ENCODE assay signal across 8 cellular contexts in genomic region chr21:43790053-43790524, GRCh38. TPM values are rescaled to one million over a fixed set of nuclear protein-coding genes. Genes with fewer than 3 reads are reported as not detected.
DNase-seq lines count a peak whose midpoint lies in the region; ATAC-seq and TF ChIP-seq lines count a peak whose summit lies in the region.

No MANE protein-coding gene starts in this region.

- CTCF ChIA-PET in activated CD8-positive, alpha-beta T cell treated with anti-CD3 and anti-CD28 coated beads for 36 hours (lab: Charles Lee): interaction anchor here (0.6 to 2.3 kb wide), 15 partner anchors 10 to 293 kb away, joined by 3 to 7 read pairs (median 3); no protein-coding TSS in a partner anchor

- H3K27ac Mint-ChIP-seq in activated CD8-positive, alpha-beta T cell treated with anti-CD3 and anti-CD28 coated beads for 36 hours: peak overlapping the region; percentile 95
- peak overlapping the region; percentile 89 for H3K27ac Mint-ChIP-seq in stimulated activated memory B cell treated with anti-CD40 and anti-IgM and Interleukin-4, amounts not matched to agents 10 μg/mL and 1 μg/mL and 100 μg/mL, for 72 hours

- H3K4me3 Mint-ChIP-seq in activated CD8-positive, alpha-beta T cell treated with anti-CD3 and anti-CD28 coated beads for 36 hours: peak overlapping the region; percentile 97
- peak overlapping the region; percentile 97 for H3K4me3 Mint-ChIP-seq in stimulated activated memory B cell treated with anti-CD40 and anti-IgM and Interleukin-4, amounts not matched to agents 10 μg/mL and 1 μg/mL and 100 μg/mL, for 72 hours

- H3K36me3 ChIP-seq in iPS DF 6.9 (ENCODE audit: control insufficient read depth, insufficient read depth, low read length): peaks cover 29% of the 10 kb centered on the region

- no peaks in the 10 kb centered on the region for H3K9me3 ChIP-seq in iPS DF 6.9 (ENCODE audit: control insufficient read depth, insufficient read depth, low read length)

- H3K4me1 Mint-ChIP-seq in activated CD8-positive, alpha-beta T cell treated with anti-CD3 and anti-CD28 coated beads for 36 hours (ENCODE audit: low read depth): peaks cover 23% of the 10 kb centered on the region
- H3K4me1 Mint-ChIP-seq in stimulated activated memory B cell treated with anti-CD40 and anti-IgM and Interleukin-4, amounts not matched to agents 10 μg/mL and 1 μg/mL and 100 μg/mL, for 72 hours: peaks cover 26% of the 10 kb centered on the region

- POLR2A ChIA-PET in activated CD8-positive, alpha-beta T cell treated with anti-CD3 and anti-CD28 coated beads for 36 hours (lab: Charles Lee): interaction anchor here (0.8 to 4.2 kb wide), 10 partner anchors 8 to 195 kb away, joined by 3 to 24 read pairs (median 4); no protein-coding TSS in a partner anchor

- no peaks in the 10 kb centered on the region for H3K27me3 ChIP-seq in iPS DF 6.9 (ENCODE audit: control insufficient read depth, insufficient read depth, low read length)

- peak overlapping the region; percentile 94 for H3K4me3 ChIP-seq in iPS DF 6.9 (ENCODE audit: low read length)

- no peak for TF ChIP-seq CTCF in activated CD8-positive, alpha-beta T cell treated with anti-CD3 and anti-CD28 coated beads for 36 hours (IDR thresholded peaks at IDR 0.05)

- DNase-seq in DMS 273 (lab: John Stamatoyannopoulos, UW; ENCODE audit: unreplicated experiment) (peak; percentile 33), DMS 273 treated with DMSO at 0.1 percent for 48 hours (lab: John Stamatoyannopoulos, UW) (no peak), iPS DF 6.9 (ENCODE audit: low read depth, low spot score) (no peak), SIG-M5 treated with dmso at 0.1 percent for 504 hours (lab: John Stamatoyannopoulos, UW; ENCODE audit: unreplicated experiment) (no peak), cortex of kidney (lab: John Stamatoyannopoulos, UW) (no peak)
- DNase-seq in activated CD8-positive, alpha-beta T cell treated with anti-CD3 and anti-CD28 coated beads for 36 hours: no peak
- no peak for DNase-seq in stimulated activated naive CD4-positive, alpha-beta T cell treated with Interleukin-2 at 50 U/mL for 16 hours (lab: John Stamatoyannopoulos, UW)

- ATAC-seq in activated CD8-positive, alpha-beta T cell treated with anti-CD3 and anti-CD28 coated beads for 36 hours: no peak
- ATAC-seq in stimulated activated memory B cell treated with anti-CD40 and anti-IgM and Interleukin-4, amounts not matched to agents 10 μg/mL and 1 μg/mL and 100 μg/mL, for 72 hours: no peak

- H3K9me3 Mint-ChIP-seq in activated CD8-positive, alpha-beta T cell treated with anti-CD3 and anti-CD28 coated beads for 36 hours: no peaks in the 10 kb centered on the region
- no peaks in the 10 kb centered on the region for H3K9me3 Mint-ChIP-seq in stimulated activated memory B cell treated with anti-CD40 and anti-IgM and Interleukin-4, amounts not matched to agents 10 μg/mL and 1 μg/mL and 100 μg/mL, for 72 hours

- H3K27ac ChIP-seq in iPS DF 6.9 (ENCODE audit: low read length): no peak overlapping the region

- no peaks in the 10 kb centered on the region for H3K4me1 ChIP-seq in iPS DF 6.9 (ENCODE audit: control insufficient read depth, insufficient read depth, low read length)

- H3K36me3 Mint-ChIP-seq in activated CD8-positive, alpha-beta T cell treated with anti-CD3 and anti-CD28 coated beads for 36 hours (ENCODE audit: low read depth): peaks cover 42% of the 10 kb centered on the region
- H3K36me3 Mint-ChIP-seq in stimulated activated memory B cell treated with anti-CD40 and anti-IgM and Interleukin-4, amounts not matched to agents 10 μg/mL and 1 μg/mL and 100 μg/mL, for 72 hours: peaks cover 38% of the 10 kb centered on the region

- no CpG with 5 or more reads among the region's 12 CpGs for WGBS in iPS DF 6.9 (ENCODE audit: insufficient coverage, insufficient read length)

- intact Hi-C loops in activated CD8-positive, alpha-beta T cell treated with anti-CD3 and anti-CD28 coated beads for 36 hours (cut with micrococcal nuclease): no loop called here

- no peaks in the 10 kb centered on the region for H3K27me3 Mint-ChIP-seq in activated CD8-positive, alpha-beta T cell treated with anti-CD3 and anti-CD28 coated beads for 36 hours
- no peaks in the 10 kb centered on the region for H3K27me3 Mint-ChIP-seq in stimulated activated memory B cell treated with anti-CD40 and anti-IgM and Interleukin-4, amounts not matched to agents 10 μg/mL and 1 μg/mL and 100 μg/mL, for 72 hours

RNA-seq across cellular contexts. Expression of gene RRP1, which starts 0.7 kb away (rescaled TPM):
- total RNA-seq in activated CD8-positive, alpha-beta T cell treated with anti-CD3 and anti-CD28 coated beads for 36 hours: 10 to 100 TPM; 61.1 to 62.9 TPM

RNA-seq across cellular contexts. Expression of gene CSTB, which starts 14.0 kb away (rescaled TPM):
- total RNA-seq in activated CD8-positive, alpha-beta T cell treated with anti-CD3 and anti-CD28 coated beads for 36 hours: 10 to 100 TPM; 18.6 to 20.7 TPM
